18 cellular contexts compared by ENCODE assay signal in the genomic region with DNA sequence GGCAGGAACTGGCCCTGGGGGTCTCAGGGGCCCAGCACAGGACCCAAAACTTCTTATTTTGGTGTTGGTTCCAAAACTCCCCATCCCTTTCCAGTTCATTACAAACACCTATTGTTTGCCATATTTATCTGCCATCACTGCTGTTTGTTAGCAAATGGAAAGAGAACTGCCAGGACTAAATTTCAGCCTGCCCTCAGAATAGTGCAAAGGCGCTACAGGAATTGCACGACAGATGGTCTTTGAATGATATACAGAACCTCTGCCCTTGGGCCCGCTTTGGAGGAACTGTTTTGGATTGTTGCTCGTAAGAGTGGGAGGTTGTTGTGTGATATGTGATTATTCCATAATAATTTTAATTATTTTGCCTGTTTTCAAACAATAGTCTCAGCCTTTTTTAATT.
DNase-seq lines count a peak whose midpoint lies in the region; ATAC-seq and TF ChIP-seq lines count a peak whose summit lies in the region.
"Had no signal": no experiment of that assay in that cellular context is flagged by ENCODE, and none has a peak within 500 bp of the region (broad histone marks: within the 10 kb centered on the region; RNA-seq: fewer than 3 reads in every experiment).

No MANE protein-coding gene starts in this region.

- no peak overlapping the region for H4K91ac ChIP-seq in mesenchymal stem cell (ENCODE audit: low read length)

- H3K9me3 Mint-ChIP-seq in GM23338, result peaks cover 1% of the 10 kb centered on the region; the same call in 2 of the 3 replicates
- H3K9me3 Mint-ChIP-seq in activated CD4-positive, alpha-beta memory T cell treated with anti-CD3 and anti-CD28 coated beads for 36 hours, result no peaks in the 10 kb centered on the region
- H3K9me3 Mint-ChIP-seq: CD4-positive, CD25-positive, alpha-beta regulatory T cell; CD8-positive, alpha-beta memory T cell had no signal

- H3K9me2 ChIP-seq in GM23338 (ENCODE audit: insufficient read depth), result no peaks in the 10 kb centered on the region

- H3K4ac ChIP-seq in mesenchymal stem cell (ENCODE audit: low read depth in 1 of 2, low read length in 2 of 2), result no peak overlapping the region

- no peak for TF ChIP-seq EP300 in gastroesophageal sphincter (IDR thresholded peaks at IDR 0.05)

- H3K27ac Mint-ChIP-seq in GM23338, result no peak overlapping the region
- no peak overlapping the region for H3K27ac Mint-ChIP-seq in activated CD4-positive, alpha-beta memory T cell treated with anti-CD3 and anti-CD28 coated beads for 36 hours
- H3K27ac Mint-ChIP-seq: CD4-positive, CD25-positive, alpha-beta regulatory T cell; CD8-positive, alpha-beta memory T cell had no signal

- no peak for TF ChIP-seq CTCF in GM23338 (conservative IDR thresholded peaks at IDR 0.05; ENCODE audit: low read depth in 2 of 2)
- no peak for TF ChIP-seq CTCF in gastroesophageal sphincter (IDR thresholded peaks at IDR 0.05)

- POLR2A ChIA-PET in activated CD4-positive, alpha-beta memory T cell treated with anti-CD3 and anti-CD28 coated beads for 36 hours (lab: Charles Lee), result no interaction called here

- H4K8ac ChIP-seq in mesenchymal stem cell (ENCODE audit: low read length), result no peak overlapping the region

- H3K79me1 ChIP-seq in mesenchymal stem cell (replicated peaks; ENCODE audit: low read length, poor library complexity, severe bottlenecking), result no peaks in the 10 kb centered on the region

- no peaks in the 10 kb centered on the region for H3K27me3 Mint-ChIP-seq in GM23338 (ENCODE audit: insufficient read depth, low read depth, poor library complexity)
- H3K27me3 Mint-ChIP-seq in activated CD4-positive, alpha-beta memory T cell treated with anti-CD3 and anti-CD28 coated beads for 36 hours, result peaks cover 4% of the 10 kb centered on the region

- H3K9ac ChIP-seq in mesenchymal stem cell (ENCODE audit: low read length), result no peak overlapping the region

- H2AK5ac ChIP-seq in mesenchymal stem cell (ENCODE audit: low read length, severe bottlenecking), result no peak overlapping the region

- H3K27me3 ChIP-seq in GM23338 (ENCODE audit: insufficient read depth) (no peaks in the 10 kb centered on the region), mesenchymal stem cell (ENCODE audit: control insufficient read depth in 1 of 2, insufficient read depth in 1 of 2, low read length in 2 of 2) (no peaks in the 10 kb centered on the region), aorta (ENCODE audit: control insufficient read depth in 1 of 2, insufficient read depth in 2 of 2, low read length in 1 of 2) (no peaks in the 10 kb centered on the region), gastroesophageal sphincter (no peaks in the 10 kb centered on the region)
- H3K27me3 ChIP-seq: BE2C had no signal

- no peak overlapping the region for H3K4me3 Mint-ChIP-seq in GM23338
- H3K4me3 Mint-ChIP-seq in activated CD4-positive, alpha-beta memory T cell treated with anti-CD3 and anti-CD28 coated beads for 36 hours, result no peak overlapping the region
- H3K4me3 Mint-ChIP-seq: CD4-positive, CD25-positive, alpha-beta regulatory T cell; CD8-positive, alpha-beta memory T cell had no signal

- no peak overlapping the region for H2BK15ac ChIP-seq in mesenchymal stem cell (ENCODE audit: low read depth, poor library complexity, severe bottlenecking)

- H3K18ac ChIP-seq in mesenchymal stem cell (ENCODE audit: low read depth in 1 of 2, low read length in 2 of 2), result no peak overlapping the region

- peak; percentile 73 for DNase-seq in DMS 273 treated with DMSO at 0.1 percent for 48 hours (lab: John Stamatoyannopoulos, UW)
- no peak for DNase-seq in GM23338 (ENCODE audit: low spot score)
- peak; percentile 81 for DNase-seq in NCI-H82 (lab: John Stamatoyannopoulos, UW)
- peak; percentile 41 for DNase-seq in cerebellum (ENCODE audit: low spot score)
- no peak for DNase-seq in mesenchymal stem cell
- no peak for DNase-seq in aorta
- DNase-seq in activated CD4-positive, alpha-beta memory T cell treated with anti-CD3 and anti-CD28 coated beads for 36 hours, result no peak
- DNase-seq: ACHN; BE2C; CD4-positive, CD25-positive, alpha-beta regulatory T cell; CD8-positive, alpha-beta memory T cell; COR-L47; DMS153; DMS79; GF-D8 had no signal

- H2AFZ ChIP-seq in GM23338, result 0 out of 2 replicates have a peak overlapping the region, but pooled peaks have one; percentile 11
- H2AFZ ChIP-seq in mesenchymal stem cell (ENCODE audit: low read depth, low read length), result no peak overlapping the region

- no peaks in the 10 kb centered on the region; the same call in 2 of the 3 replicates for H3K36me3 Mint-ChIP-seq in GM23338 (ENCODE audit: low read depth)
- no peaks in the 10 kb centered on the region for H3K36me3 Mint-ChIP-seq in activated CD4-positive, alpha-beta memory T cell treated with anti-CD3 and anti-CD28 coated beads for 36 hours
- H3K36me3 Mint-ChIP-seq: CD4-positive, CD25-positive, alpha-beta regulatory T cell; CD8-positive, alpha-beta memory T cell had no signal

- H3K79me2 ChIP-seq in GM23338 (replicated peaks; ENCODE audit: insufficient read depth), result no peaks in the 10 kb centered on the region

- no peak overlapping the region for H2BK12ac ChIP-seq in mesenchymal stem cell (ENCODE audit: low read length in 2 of 2)

- no peak overlapping the region for H2BK5ac ChIP-seq in mesenchymal stem cell (ENCODE audit: low read depth, low read length, poor library complexity, severe bottlenecking)

- no peaks in the 10 kb centered on the region for H3F3A ChIP-seq in GM23338 (replicated peaks; ENCODE audit: low read depth)

- no peak overlapping the region for H3K23ac ChIP-seq in mesenchymal stem cell (ENCODE audit: low read length in 2 of 2)

- H3K27ac ChIP-seq in GM23338 (ENCODE audit: low read depth), result no peak overlapping the region
- no peak overlapping the region for H3K27ac ChIP-seq in mesenchymal stem cell (ENCODE audit: low read length, poor library complexity, severe bottlenecking)
- H3K27ac ChIP-seq in aorta (ENCODE audit: low read depth in 1 of 2, low read length in 2 of 2), result no peak overlapping the region
- no peak overlapping the region for H3K27ac ChIP-seq in gastroesophageal sphincter
- H3K27ac ChIP-seq: HL-60 had no signal

- H3K36me3 ChIP-seq in GM23338 (ENCODE audit: insufficient read depth) (no peaks in the 10 kb centered on the region), mesenchymal stem cell (ENCODE audit: control insufficient read depth in 1 of 2, insufficient read depth in 2 of 2, low read depth in 1 of 2, low read length in 2 of 2) (no peaks in the 10 kb centered on the region), aorta (ENCODE audit: control insufficient read depth in 1 of 2, insufficient read depth in 2 of 2, low read length in 1 of 2) (no peaks in the 10 kb centered on the region), gastroesophageal sphincter (no peaks in the 10 kb centered on the region)
- H3K36me3 ChIP-seq: BE2C, HAP-1 had no signal

- no peaks in the 10 kb centered on the region for H3K9me3 ChIP-seq in mesenchymal stem cell (ENCODE audit: control insufficient read depth, low read length)
- no peaks in the 10 kb centered on the region for H3K9me3 ChIP-seq in aorta (ENCODE audit: control insufficient read depth, low read length)
- no peaks in the 10 kb centered on the region for H3K9me3 ChIP-seq in gastroesophageal sphincter
- H3K9me3 ChIP-seq: BE2C, HAP-1 had no signal

- peaks cover 13% of the 10 kb centered on the region for H3K4me1 Mint-ChIP-seq in GM23338
- H3K4me1 Mint-ChIP-seq in activated CD4-positive, alpha-beta memory T cell treated with anti-CD3 and anti-CD28 coated beads for 36 hours (ENCODE audit: low read depth), result no peaks in the 10 kb centered on the region
- H3K4me1 Mint-ChIP-seq: CD8-positive, alpha-beta memory T cell had no signal

- H2BK120ac ChIP-seq in mesenchymal stem cell (ENCODE audit: low read depth, low read length), result no peak overlapping the region

- H3K4me2 ChIP-seq in GM23338 (no peak overlapping the region), mesenchymal stem cell (ENCODE audit: low read length, poor library complexity, severe bottlenecking) (no peak overlapping the region)

- H3K4me1 ChIP-seq in GM23338 (ENCODE audit: insufficient read depth) (no peaks in the 10 kb centered on the region), mesenchymal stem cell (ENCODE audit: control insufficient read depth, insufficient read depth, low read depth, low read length) (no peaks in the 10 kb centered on the region), aorta (ENCODE audit: control insufficient read depth in 1 of 2, insufficient read depth in 2 of 2, low read length in 2 of 2) (no peaks in the 10 kb centered on the region), gastroesophageal sphincter (no peaks in the 10 kb centered on the region)
- H3K4me1 ChIP-seq: BE2C, HAP-1 had no signal

- 84% methylated on average over 2 of the region's 4 CpGs for WGBS in mesenchymal stem cell
- 92 to 94% methylated on average over 4 of the region's 4 CpGs for WGBS in aorta, 2 donors
- WGBS in gastroesophageal sphincter (ENCODE audit: low coverage in 1 of 2), 2 donors, result 74% methylated on average over 4 of the region's 4 CpGs; no CpG with 5 or more reads in 1 of the 2 donors

- H3K4me3 ChIP-seq in GM23338, result no peak overlapping the region
- no peak overlapping the region for H3K4me3 ChIP-seq in mesenchymal stem cell (ENCODE audit: insufficient read depth in 1 of 2, low read depth in 1 of 2, low read length in 2 of 2)
- no peak overlapping the region for H3K4me3 ChIP-seq in aorta (ENCODE audit: low read length in 2 of 2)
- no peak overlapping the region for H3K4me3 ChIP-seq in gastroesophageal sphincter
- H3K4me3 ChIP-seq: HAP-1 had no signal

- H4K20me1 ChIP-seq in GM23338 (replicated peaks; ENCODE audit: insufficient read depth), result no peaks in the 10 kb centered on the region

- no peak for TF ChIP-seq POLR2A in gastroesophageal sphincter (IDR thresholded peaks at IDR 0.05)

- intact Hi-C loops in aorta (cut with DNase I), result no loop called here
- intact Hi-C loops in activated CD4-positive, alpha-beta memory T cell treated with anti-CD3 and anti-CD28 coated beads for 36 hours (cut with micrococcal nuclease), result no loop called here

- no peak overlapping the region for H3K14ac ChIP-seq in mesenchymal stem cell (ENCODE audit: low read length in 2 of 2)

- no peak for ATAC-seq in GM23338
- ATAC-seq in aorta (ENCODE audit: low FRiP score), result no peak
- no peak for ATAC-seq in gastroesophageal sphincter

- CTCF ChIA-PET in activated CD4-positive, alpha-beta memory T cell treated with anti-CD3 and anti-CD28 coated beads for 36 hours (lab: Charles Lee), result no interaction called here

Comparison
In these comparisons a context has a peak if more than half of its experiments do, and no peak if none do; other contexts are left out.
1. DNase-seq: peak in DMS 273 treated with DMSO at 0.1 percent for 48 hours (single experiment), NCI-H82 (single experiment) and cerebellum (single experiment); none in GM23338 (single experiment), mesenchymal stem cell (single experiment), aorta (0 of 2) and activated CD4-positive, alpha-beta memory T cell treated with anti-CD3 and anti-CD28 coated beads for 36 hours (single experiment).